11 cellular contexts compared by ENCODE assay signal in genomic region chr3:111762535-111762934, GRCh38.
A peak's percentile ranks its signal among the peaks of the same experiment; 100 is the strongest.
DNase-seq lines count a peak whose midpoint lies in the region; ATAC-seq and TF ChIP-seq lines count a peak whose summit lies in the region.
"Had no signal": no experiment of that assay in that cellular context is flagged by ENCODE, and none has a peak within 500 bp of the region (broad histone marks: within the 10 kb centered on the region; RNA-seq: fewer than 3 reads in every experiment).

No MANE protein-coding gene starts in this region.

- no peaks in the 10 kb centered on the region for H3K36me3 ChIP-seq in neural progenitor cell
- H3K36me3 ChIP-seq in urinary bladder (ENCODE audit: insufficient read depth): no peaks in the 10 kb centered on the region

- no peak overlapping the region for H3K4me3 Mint-ChIP-seq in neural progenitor cell
- no peak overlapping the region for H3K4me3 Mint-ChIP-seq in stimulated activated naive B cell treated with anti-CD40 and anti-IgM and Interleukin-4, amounts not matched to agents 10 μg/mL and 1 μg/mL and 100 μg/mL, for 72 hours

- H3K4me1 ChIP-seq in neural progenitor cell (no peaks in the 10 kb centered on the region), urinary bladder (ENCODE audit: insufficient read depth) (no peaks in the 10 kb centered on the region)

- no peaks in the 10 kb centered on the region for H4K20me1 ChIP-seq in neural progenitor cell (ENCODE audit: low read depth)

- TF ChIP-seq CTCF in fibroblast of mammary gland (conservative IDR thresholded peaks at IDR 0.05; ENCODE audit: control insufficient read depth, insufficient read depth, low read depth, low read length) (no peak), neural progenitor cell (IDR thresholded peaks at IDR 0.05) (no peak)

- H3K27ac Mint-ChIP-seq in neural progenitor cell: peak overlapping the region; percentile 11
- no peak overlapping the region for H3K27ac Mint-ChIP-seq in stimulated activated naive B cell treated with anti-CD40 and anti-IgM and Interleukin-4, amounts not matched to agents 10 μg/mL and 1 μg/mL and 100 μg/mL, for 72 hours

- H3K79me2 ChIP-seq in neural progenitor cell (ENCODE audit: low read depth): no peaks in the 10 kb centered on the region

- H3K9me3 ChIP-seq in neural progenitor cell (ENCODE audit: low read depth): peaks cover 3% of the 10 kb centered on the region

- peaks cover 21% of the 10 kb centered on the region for H3K4me1 Mint-ChIP-seq in neural progenitor cell
- H3K4me1 Mint-ChIP-seq in stimulated activated naive B cell treated with anti-CD40 and anti-IgM and Interleukin-4, amounts not matched to agents 10 μg/mL and 1 μg/mL and 100 μg/mL, for 72 hours: peaks cover 0 to 4% of the 10 kb centered on the region in 2 donors

- peak; percentile 28 for DNase-seq in NCI-H82 (lab: John Stamatoyannopoulos, UW)
- DNase-seq in NCI-H82 treated with DMSO at 0.1 percent for 48 hours (lab: John Stamatoyannopoulos, UW; ENCODE audit: unreplicated experiment): no peak
- peak; percentile 28 for DNase-seq in fibroblast of mammary gland (ENCODE audit: low read depth)
- DNase-seq in neural progenitor cell (ENCODE audit: low spot score): no peak
- DNase-seq in stimulated activated naive B cell treated with anti-CD40 and anti-IgM and Interleukin-4, amounts not matched to agents 10 μg/mL and 1 μg/mL and 100 μg/mL, for 72 hours: no peak
- DNase-seq: 8988T; activated T-cell treated with anti-CD3 and anti-CD28 coated beads, Interleukin-2, amount 50 U/mL, for 1 hour; NCI-H146 had no signal

- H3K9ac ChIP-seq in neural progenitor cell: no peak overlapping the region

- H3K27ac ChIP-seq in neural progenitor cell (no peak overlapping the region), urinary bladder (ENCODE audit: low read depth) (peak overlapping the region; percentile 70)

- no peaks in the 10 kb centered on the region for H3K36me3 Mint-ChIP-seq in neural progenitor cell
- H3K36me3 Mint-ChIP-seq in stimulated activated naive B cell treated with anti-CD40 and anti-IgM and Interleukin-4, amounts not matched to agents 10 μg/mL and 1 μg/mL and 100 μg/mL, for 72 hours: peaks cover 0 to under 1% of the 10 kb centered on the region in 2 donors

- H3K4me2 ChIP-seq in neural progenitor cell: no peak overlapping the region

- peaks cover 11% of the 10 kb centered on the region for H3K9me3 Mint-ChIP-seq in neural progenitor cell
- H3K9me3 Mint-ChIP-seq in stimulated activated naive B cell treated with anti-CD40 and anti-IgM and Interleukin-4, amounts not matched to agents 10 μg/mL and 1 μg/mL and 100 μg/mL, for 72 hours: no peaks in the 10 kb centered on the region

- H3K4me3 ChIP-seq in fibroblast of mammary gland (ENCODE audit: control insufficient read depth, low read depth, low read length) (no peak overlapping the region), neural progenitor cell (no peak overlapping the region), urinary bladder (ENCODE audit: low read depth, low read length) (no peak overlapping the region)

- H3F3A ChIP-seq in neural progenitor cell (ENCODE audit: low read depth): no peaks in the 10 kb centered on the region

- 14% methylated on average over 2 of the region's 2 CpGs for WGBS in urinary bladder

- no peaks in the 10 kb centered on the region for H3K27me3 ChIP-seq in neural progenitor cell

- ATAC-seq in GM21576 (IDR thresholded peaks at IDR 0.05; ENCODE audit: unreplicated experiment): no peak
- no peak for ATAC-seq in stimulated activated naive B cell treated with anti-CD40 and anti-IgM and Interleukin-4, amounts not matched to agents 10 μg/mL and 1 μg/mL and 100 μg/mL, for 72 hours (replicated peaks)
- ATAC-seq in HG03432 (IDR thresholded peaks at IDR 0.05; ENCODE audit: unreplicated experiment): no peak

- H2AFZ ChIP-seq in neural progenitor cell (replicated peaks): no peak overlapping the region

- H3K27me3 Mint-ChIP-seq in neural progenitor cell (ENCODE audit: insufficient read depth, low read depth): peaks cover 5% of the 10 kb centered on the region
- no peaks in the 10 kb centered on the region for H3K27me3 Mint-ChIP-seq in stimulated activated naive B cell treated with anti-CD40 and anti-IgM and Interleukin-4, amounts not matched to agents 10 μg/mL and 1 μg/mL and 100 μg/mL, for 72 hours

Comparison
In these comparisons a context has a peak if more than half of its experiments do, and no peak if none do; other contexts are left out.
1. DNase-seq: peak in NCI-H82 (single experiment) and fibroblast of mammary gland (single experiment); none in NCI-H82 treated with DMSO at 0.1 percent for 48 hours (single experiment), neural progenitor cell (single experiment) and stimulated activated naive B cell treated with anti-CD40 and anti-IgM and Interleukin-4, amounts not matched to agents 10 μg/mL and 1 μg/mL and 100 μg/mL, for 72 hours (single experiment).